In the genomic region with DNA sequence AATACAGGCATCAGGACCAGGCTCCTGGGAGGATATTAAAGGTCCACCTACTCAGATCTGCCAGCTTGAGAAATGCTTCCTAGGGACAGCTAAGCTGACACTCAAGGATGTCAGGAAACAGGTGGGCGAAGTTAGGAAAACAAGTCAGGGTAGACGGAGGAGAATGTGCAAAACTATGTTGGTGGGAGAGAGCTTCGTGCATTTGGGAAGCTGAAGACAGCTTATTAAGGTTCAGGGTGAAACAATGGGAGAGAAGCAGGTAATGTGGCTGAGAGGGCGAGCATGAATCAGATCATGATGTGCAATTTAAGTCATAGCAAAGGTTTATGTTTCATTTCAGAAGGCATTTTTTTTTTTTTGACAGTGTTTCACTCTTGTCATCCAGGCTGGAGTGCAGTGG, we compare ENCODE assay signal across 24 cellular contexts.
DNase-seq lines count a peak whose midpoint lies in the region; ATAC-seq, FAIRE-seq and TF ChIP-seq lines count a peak whose summit lies in the region.
"Had no signal": no experiment of that assay in that cellular context is flagged by ENCODE, and none has a peak within 500 bp of the region (broad histone marks: within the 10 kb centered on the region; RNA-seq: fewer than 3 reads in every experiment).

No MANE protein-coding gene starts in this region.

- no peaks in the 10 kb centered on the region for H3K36me3 ChIP-seq in GM23338 (ENCODE audit: insufficient read depth)
- H3K36me3 ChIP-seq in H1 (ENCODE audit: control insufficient read depth in 2 of 4, insufficient read depth in 4 of 4, low read length in 3 of 4): no peaks in the 10 kb centered on the region
- no peaks in the 10 kb centered on the region for H3K36me3 ChIP-seq in trophoblast cell (ENCODE audit: control insufficient read depth in 1 of 2, insufficient read depth in 2 of 2, low read length in 2 of 2)
- H3K36me3 ChIP-seq: BLaER1 treated with 17β-estradiol and CSF1 and Interleukin-3, amounts not matched to agents 10 nM and 100 nM had no signal

- H2AFZ ChIP-seq in GM23338 (peak overlapping the region; percentile 60; the same call in 1 of the 2 replicates), H1 (ENCODE audit: low read length) (0 out of 2 replicates have a peak overlapping the region, but pooled peaks have one; percentile 78), trophoblast cell (ENCODE audit: insufficient read depth, low read length, poor library complexity) (no peak overlapping the region)

- no peaks in the 10 kb centered on the region for H3K79me2 ChIP-seq in GM23338 (replicated peaks; ENCODE audit: insufficient read depth)
- no peaks in the 10 kb centered on the region for H3K79me2 ChIP-seq in H1 (ENCODE audit: control insufficient read depth in 1 of 2, insufficient read depth in 2 of 2, low read length in 2 of 2)
- H3K79me2 ChIP-seq in trophoblast cell (ENCODE audit: control insufficient read depth, insufficient read depth, low read length, poor library complexity): no peaks in the 10 kb centered on the region

- no peak for TF ChIP-seq EP300 in H1 (IDR thresholded peaks at IDR 0.05; ENCODE audit: borderline replicate concordance in 1 of 2, low read depth in 2 of 2, low read length in 2 of 2)

- H3K9ac ChIP-seq in H1 (replicated peaks in 1 of 4; ENCODE audit: extremely low read depth in 1 of 4, low read depth in 3 of 4, low read length in 3 of 4): no peak overlapping the region
- H3K9ac ChIP-seq in trophoblast cell (ENCODE audit: low read length): no peak overlapping the region
- H3K9ac ChIP-seq: BLaER1 treated with 17β-estradiol and CSF1 and Interleukin-3, amounts not matched to agents 10 nM and 100 nM had no signal

- CTCF ChIA-PET in H1 (lab: Charles Lee; ENCODE audit: partially characterized antibody) (interaction anchor here (0.7 to 1.6 kb wide), 3 partner anchors 45 to 226 kb away, joined by 4 to 6 read pairs (median 4); no protein-coding TSS in a partner anchor), Calu3 (lab: Charles Lee) (no interaction called here)

- H4K20me1 ChIP-seq in GM23338 (replicated peaks; ENCODE audit: insufficient read depth) (no peaks in the 10 kb centered on the region), H1 (replicated peaks in 1 of 2; ENCODE audit: control insufficient read depth in 1 of 2, insufficient read depth in 2 of 2, low read length in 2 of 2) (no peaks in the 10 kb centered on the region)
- H4K20me1 ChIP-seq: BLaER1 treated with 17β-estradiol and CSF1 and Interleukin-3, amounts not matched to agents 10 nM and 100 nM had no signal

- FAIRE-seq in H1 (lab: Jason Lieb, UNC) (no peak), GM12891 (lab: Jason Lieb, UNC) (no peak)
- FAIRE-seq: A549, GM12878, GM19239 had no signal

- H3K9me2 ChIP-seq in GM23338 (ENCODE audit: insufficient read depth): peaks cover 18% of the 10 kb centered on the region

- H4K12ac ChIP-seq in trophoblast cell (ENCODE audit: low read depth, low read length): no peak overlapping the region

- no peak overlapping the region for H3K27ac Mint-ChIP-seq in GM23338
- H3K27ac Mint-ChIP-seq in Calu3 (ENCODE audit: unreplicated experiment): no peak overlapping the region
- H3K27ac Mint-ChIP-seq: B cell; CD4-positive, alpha-beta T cell; CD8-positive, alpha-beta T cell had no signal

- POLR2A ChIA-PET in H1 (lab: Charles Lee; ENCODE audit: partially characterized antibody): no interaction called here

- H3K4me3 Mint-ChIP-seq in GM23338 (no peak overlapping the region), Calu3 (ENCODE audit: low read depth, unreplicated experiment) (no peak overlapping the region)
- H3K4me3 Mint-ChIP-seq: B cell; CD4-positive, alpha-beta T cell; CD8-positive, alpha-beta T cell had no signal

- TF ChIP-seq RAD21 in H1 (IDR thresholded peaks at IDR 0.05 in 1 of 2, conservative IDR thresholded peaks at IDR 0.05 in 1 of 2; ENCODE audit: low read depth in 2 of 2, low read length in 2 of 2): no peak

- TF ChIP-seq CTCF in GM23338 (conservative IDR thresholded peaks at IDR 0.05; ENCODE audit: low read depth in 2 of 2): no peak
- TF ChIP-seq CTCF in H1 (IDR thresholded peaks at IDR 0.05; ENCODE audit: control extremely low read depth in 1 of 3, insufficient read depth in 1 of 3, low read depth in 1 of 3, low read length in 3 of 3): no peak
- no peak for TF ChIP-seq CTCF in Calu3 (IDR thresholded peaks at IDR 0.05; ENCODE audit: unreplicated experiment)

- H3K4me1 ChIP-seq in GM23338 (ENCODE audit: insufficient read depth) (no peaks in the 10 kb centered on the region), H1 (replicated peaks in 1 of 4; ENCODE audit: control insufficient read depth in 3 of 4, insufficient read depth in 4 of 4, low read length in 3 of 4) (no peaks in the 10 kb centered on the region), trophoblast cell (ENCODE audit: control insufficient read depth in 1 of 2, insufficient read depth in 2 of 2, low read length in 2 of 2) (no peaks in the 10 kb centered on the region)
- H3K4me1 ChIP-seq: A549; BLaER1 treated with 17β-estradiol and CSF1 and Interleukin-3, amounts not matched to agents 10 nM and 100 nM; Caco-2 had no signal

- H4K91ac ChIP-seq in H1 (replicated peaks; ENCODE audit: insufficient read length, low read length) (no peak overlapping the region), trophoblast cell (ENCODE audit: low read depth, low read length) (no peak overlapping the region)

- H3K23me2 ChIP-seq in H1 (ENCODE audit: low read depth, low read length): no peaks in the 10 kb centered on the region; the same call in 1 of the 2 replicates

- H4K8ac ChIP-seq in H1 (ENCODE audit: extremely low read depth, insufficient read depth, low read length) (no peak overlapping the region), trophoblast cell (ENCODE audit: low read depth, low read length) (no peak overlapping the region)

- no peak overlapping the region for H3K56ac ChIP-seq in H1 (replicated peaks; ENCODE audit: insufficient read length, low read depth, low read length)

- no peak overlapping the region for H3K27ac ChIP-seq in GM23338 (ENCODE audit: low read depth)
- H3K27ac ChIP-seq in H1 (ENCODE audit: low read depth, low read length): no peak overlapping the region
- no peak overlapping the region for H3K27ac ChIP-seq in trophoblast cell (ENCODE audit: low read depth, low read length)
- H3K27ac ChIP-seq: 22Rv1; A549; BLaER1 treated with 17β-estradiol and CSF1 and Interleukin-3, amounts not matched to agents 10 nM and 100 nM; C4-2B had no signal

- H3K23ac ChIP-seq in H1 (ENCODE audit: insufficient read length) (no peak overlapping the region), trophoblast cell (ENCODE audit: low read length) (no peak overlapping the region)

- H3K79me1 ChIP-seq in H1 (ENCODE audit: low read depth, low read length) (no peaks in the 10 kb centered on the region), trophoblast cell (ENCODE audit: low read length) (no peaks in the 10 kb centered on the region)

- H2BK20ac ChIP-seq in H1 (ENCODE audit: low read length): no peak overlapping the region

- DNase-seq in GM23338 (ENCODE audit: low spot score): no peak
- DNase-seq in H1 (ENCODE audit: low read depth in 1 of 2, low spot score in 2 of 2): no peak
- DNase-seq in trophoblast cell: no peak
- no peak for DNase-seq in Calu3
- no peak for DNase-seq in NCI-H1436 (lab: John Stamatoyannopoulos, UW)
- no peak for DNase-seq in GM12891 (ENCODE audit: insufficient read length, low spot score)
- DNase-seq: AML-193; Caco-2; CD4-positive, alpha-beta T cell; CD8-positive, alpha-beta T cell; DMS 273 treated with DMSO at 0.1 percent for 48 hours; DMS153; DMS53; DMS79; DND-41; EL; GDM1 had no signal

- peaks cover 4% of the 10 kb centered on the region for H3K27me3 Mint-ChIP-seq in GM23338 (ENCODE audit: insufficient read depth, low read depth, poor library complexity)
- H3K27me3 Mint-ChIP-seq in Calu3 (ENCODE audit: unreplicated experiment): no peaks in the 10 kb centered on the region
- H3K27me3 Mint-ChIP-seq: B cell had no signal

- H2BK15ac ChIP-seq in H1 (ENCODE audit: low read length): no peak overlapping the region; the same call in 1 of the 2 replicates

- H3K18ac ChIP-seq in H1 (ENCODE audit: extremely low read depth, low read length): no peak overlapping the region
- no peak overlapping the region for H3K18ac ChIP-seq in trophoblast cell (ENCODE audit: low read length)

- H4K5ac ChIP-seq in H1 (ENCODE audit: insufficient read length, low read depth, low read length): no peak overlapping the region

- H3K9me3 ChIP-seq in H1 (ENCODE audit: insufficient read depth in 2 of 2, low read depth in 1 of 2, low read length in 1 of 2): no peaks in the 10 kb centered on the region
- no peaks in the 10 kb centered on the region for H3K9me3 ChIP-seq in trophoblast cell (ENCODE audit: insufficient read depth, low read depth, low read length)
- H3K9me3 ChIP-seq: A549, Caco-2 had no signal

- H3F3A ChIP-seq in GM23338 (replicated peaks; ENCODE audit: low read depth): no peaks in the 10 kb centered on the region

- no peaks in the 10 kb centered on the region; the same call in 2 of the 3 replicates for H3K36me3 Mint-ChIP-seq in GM23338 (ENCODE audit: low read depth)
- H3K36me3 Mint-ChIP-seq in Calu3 (ENCODE audit: insufficient read depth, unreplicated experiment): no peaks in the 10 kb centered on the region
- H3K36me3 Mint-ChIP-seq: CD8-positive, alpha-beta T cell had no signal

- no peak overlapping the region for H3K4me3 ChIP-seq in GM23338
- H3K4me3 ChIP-seq in H1 (ENCODE audit: extremely low read depth in 1 of 4, insufficient read depth in 2 of 4, low read depth in 3 of 4, low read length in 4 of 4): no peak overlapping the region
- peak overlapping the region; percentile 36 for H3K4me3 ChIP-seq in trophoblast cell (ENCODE audit: low read depth, low read length)
- H3K4me3 ChIP-seq: A549; BLaER1 treated with 17β-estradiol and CSF1 and Interleukin-3, amounts not matched to agents 10 nM and 100 nM; GM12878 had no signal

- H2AK5ac ChIP-seq in H1 (ENCODE audit: low read depth, low read length): no peak overlapping the region
- H2AK5ac ChIP-seq in trophoblast cell (ENCODE audit: low read length): no peak overlapping the region

- H2BK120ac ChIP-seq in H1 (replicated peaks; ENCODE audit: low read depth, low read length): no peak overlapping the region
- H2BK120ac ChIP-seq in trophoblast cell (ENCODE audit: insufficient read depth, low read length, poor library complexity): no peak overlapping the region

- intact Hi-C loops in Calu3 (cut with micrococcal nuclease; ENCODE audit: unreplicated experiment): no loop called here

- WGBS in H1 (ENCODE audit: extremely low coverage in 1 of 2, insufficient coverage in 1 of 2, insufficient read length in 1 of 2, insufficient replicate concordance in 2 of 2, low coverage in 1 of 2, low lambda C conversion rate in 2 of 2, missing lambda C conversion rate in 1 of 2), 2 experiments: 88% methylated on average over 4 of the region's 4 CpGs; no CpG with 5 or more reads in 1 of the 2 experiments
- WGBS in trophoblast cell (ENCODE audit: extremely low coverage, insufficient coverage, insufficient read length): no CpG with 5 or more reads among the region's 4 CpGs

- no peak for ATAC-seq in GM23338
- ATAC-seq: A549; CD8-positive, alpha-beta T cell; GM12878 had no signal

- no peaks in the 10 kb centered on the region for H3K27me3 ChIP-seq in GM23338 (ENCODE audit: insufficient read depth)
- H3K27me3 ChIP-seq in H1 (replicated peaks in 1 of 4; ENCODE audit: control insufficient read depth in 3 of 4, extremely low read depth in 1 of 4, insufficient read depth in 3 of 4, low read length in 3 of 4): no peaks in the 10 kb centered on the region
- H3K27me3 ChIP-seq in trophoblast cell (ENCODE audit: insufficient read depth, low read length): no peaks in the 10 kb centered on the region
- H3K27me3 ChIP-seq: BLaER1 treated with 17β-estradiol and CSF1 and Interleukin-3, amounts not matched to agents 10 nM and 100 nM had no signal

- H3K4ac ChIP-seq in H1 (replicated peaks; ENCODE audit: insufficient read length, low read depth, low read length): no peak overlapping the region
- no peak overlapping the region for H3K4ac ChIP-seq in trophoblast cell (ENCODE audit: low read depth, low read length)

- TF ChIP-seq POLR2A in H1 (IDR thresholded peaks at IDR 0.05; ENCODE audit: control extremely low read depth in 1 of 2, low read depth in 2 of 2, low read length in 2 of 2) (no peak), GM12891 (IDR thresholded peaks at IDR 0.05; ENCODE audit: low read depth, low read length) (no peak)

- H3K9me3 Mint-ChIP-seq in GM23338: no peaks in the 10 kb centered on the region
- H3K9me3 Mint-ChIP-seq in Calu3 (ENCODE audit: low read depth, unreplicated experiment): peaks cover 5% of the 10 kb centered on the region
- H3K9me3 Mint-ChIP-seq: CD4-positive, alpha-beta T cell; CD8-positive, alpha-beta T cell had no signal

- H2BK5ac ChIP-seq in H1 (ENCODE audit: low read depth, low read length): 0 out of 2 replicates have a peak overlapping the region, but pooled peaks have one; percentile 8
- no peak overlapping the region for H2BK5ac ChIP-seq in trophoblast cell (ENCODE audit: low read depth, low read length, poor library complexity)

- H3K4me2 ChIP-seq in GM23338 (no peak overlapping the region), H1 (ENCODE audit: insufficient read depth in 1 of 2, low read depth in 2 of 2, low read length in 2 of 2) (no peak overlapping the region), trophoblast cell (ENCODE audit: low read length) (no peak overlapping the region)
- H3K4me2 ChIP-seq: A549; BLaER1 treated with 17β-estradiol and CSF1 and Interleukin-3, amounts not matched to agents 10 nM and 100 nM had no signal

- no peak overlapping the region for H2BK12ac ChIP-seq in H1 (ENCODE audit: low read depth, low read length)
- no peak overlapping the region for H2BK12ac ChIP-seq in trophoblast cell (ENCODE audit: low read length)

- H3K14ac ChIP-seq in H1 (ENCODE audit: insufficient read length) (no peak overlapping the region), trophoblast cell (ENCODE audit: low read length) (no peak overlapping the region)

- H3K4me1 Mint-ChIP-seq in GM23338 (no peaks in the 10 kb centered on the region; the same call in 2 of the 3 replicates), Calu3 (ENCODE audit: low read depth, unreplicated experiment) (no peaks in the 10 kb centered on the region)
- H3K4me1 Mint-ChIP-seq: B cell had no signal

- BruUV-seq in Calu3 (replicated peaks; lab: Mats Ljungman, UMichigan): no TSS peak
